6 cellular contexts compared by ENCODE assay signal in genomic region chrX:52603156-52603555, GRCh38. TPM values are rescaled to one million over a fixed set of nuclear protein-coding genes. Genes with fewer than 3 reads are reported as not detected.
"Had no signal": no experiment of that assay in that cellular context is flagged by ENCODE, and none has a peak within 500 bp of the region (broad histone marks: within the 10 kb centered on the region; RNA-seq: fewer than 3 reads in every experiment).

No MANE protein-coding gene starts in this region.

RNA-seq across cellular contexts. Expression of gene SSX7, which starts 51.5 kb away (rescaled TPM):
- total RNA-seq: NCI-H460, OCI-LY7, PC-9, Right ventricle myocardium inferior, SJCRH30, SK-MEL-5 had no signal
